Comparison of ENCODE assay signal across 1 cellular context in genomic region chr1:21762022-21762404, GRCh38.
TF ChIP-seq lines count a peak whose summit lies in the region.

No MANE protein-coding gene starts in this region.

TF ChIP-seq in GM12878, 131 proteins besides CTCF, POLR2A, EP300 and RAD21 (continues in another document):
- TF ChIP-seq, protein P1, sequence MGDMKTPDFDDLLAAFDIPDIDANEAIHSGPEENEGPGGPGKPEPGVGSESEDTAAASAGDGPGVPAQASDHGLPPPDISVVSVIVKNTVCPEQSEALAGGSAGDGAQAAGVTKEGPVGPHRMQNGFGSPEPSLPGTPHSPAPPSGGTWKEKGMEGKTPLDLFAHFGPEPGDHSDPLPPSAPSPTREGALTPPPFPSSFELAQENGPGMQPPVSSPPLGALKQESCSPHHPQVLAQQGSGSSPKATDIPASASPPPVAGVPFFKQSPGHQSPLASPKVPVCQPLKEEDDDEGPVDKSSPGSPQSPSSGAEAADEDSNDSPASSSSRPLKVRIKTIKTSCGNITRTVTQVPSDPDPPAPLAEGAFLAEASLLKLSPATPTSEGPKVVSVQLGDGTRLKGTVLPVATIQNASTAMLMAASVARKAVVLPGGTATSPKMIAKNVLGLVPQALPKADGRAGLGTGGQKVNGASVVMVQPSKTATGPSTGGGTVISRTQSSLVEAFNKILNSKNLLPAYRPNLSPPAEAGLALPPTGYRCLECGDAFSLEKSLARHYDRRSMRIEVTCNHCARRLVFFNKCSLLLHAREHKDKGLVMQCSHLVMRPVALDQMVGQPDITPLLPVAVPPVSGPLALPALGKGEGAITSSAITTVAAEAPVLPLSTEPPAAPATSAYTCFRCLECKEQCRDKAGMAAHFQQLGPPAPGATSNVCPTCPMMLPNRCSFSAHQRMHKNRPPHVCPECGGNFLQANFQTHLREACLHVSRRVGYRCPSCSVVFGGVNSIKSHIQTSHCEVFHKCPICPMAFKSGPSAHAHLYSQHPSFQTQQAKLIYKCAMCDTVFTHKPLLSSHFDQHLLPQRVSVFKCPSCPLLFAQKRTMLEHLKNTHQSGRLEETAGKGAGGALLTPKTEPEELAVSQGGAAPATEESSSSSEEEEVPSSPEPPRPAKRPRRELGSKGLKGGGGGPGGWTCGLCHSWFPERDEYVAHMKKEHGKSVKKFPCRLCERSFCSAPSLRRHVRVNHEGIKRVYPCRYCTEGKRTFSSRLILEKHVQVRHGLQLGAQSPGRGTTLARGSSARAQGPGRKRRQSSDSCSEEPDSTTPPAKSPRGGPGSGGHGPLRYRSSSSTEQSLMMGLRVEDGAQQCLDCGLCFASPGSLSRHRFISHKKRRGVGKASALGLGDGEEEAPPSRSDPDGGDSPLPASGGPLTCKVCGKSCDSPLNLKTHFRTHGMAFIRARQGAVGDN (IDR thresholded peaks at IDR 0.05) = 0 out of 2 replicates have a peak, but pooled peaks have one; percentile 5
- TF ChIP-seq MEF2A (IDR thresholded peaks at IDR 0.05; ENCODE audit: insufficient read depth, low read depth, low read length) (0 out of 2 replicates have a peak, but pooled peaks have one; percentile 42), BHLHE40 (IDR thresholded peaks at IDR 0.05; ENCODE audit: borderline replicate concordance in 1 of 2, low read depth in 2 of 2, low read length in 1 of 2) (no peak), LARP7 (IDR thresholded peaks at IDR 0.05) (no peak), SKIL (IDR thresholded peaks at IDR 0.05; ENCODE audit: low read depth, poor library complexity, severe bottlenecking) (peak; percentile 65), POLR2AphosphoS2 (IDR thresholded peaks at IDR 0.05; ENCODE audit: low read depth, low read length) (no peak), TBL1XR1 (IDR thresholded peaks at IDR 0.05; ENCODE audit: low read depth, low read length) (no peak), PAX8 (IDR thresholded peaks at IDR 0.05) (0 out of 2 replicates have a peak, but pooled peaks have one; percentile 31), BCL3 (IDR thresholded peaks at IDR 0.05; ENCODE audit: borderline replicate concordance, insufficient read depth, low read depth, low read length, poor library complexity, severe bottlenecking) (peak; percentile 49), PML (IDR thresholded peaks at IDR 0.05; ENCODE audit: low read length) (peak; percentile 9; the same call in 1 of the 2 replicates), TAF1 (IDR thresholded peaks at IDR 0.05; ENCODE audit: borderline replicate concordance, low read depth, low read length) (0 out of 2 replicates have a peak, but pooled peaks have one; percentile 41), POLR2AphosphoS5 (IDR thresholded peaks at IDR 0.05; ENCODE audit: low read length) (peak; percentile 36; the same call in 1 of the 2 replicates), ASH2L (IDR thresholded peaks at IDR 0.05; ENCODE audit: borderline replicate concordance, low read depth) (no peak), ZNF24 (IDR thresholded peaks at IDR 0.05) (0 out of 2 replicates have a peak, but pooled peaks have one; percentile 28), ZNF592 (IDR thresholded peaks at IDR 0.05) (no peak), NFYA (IDR thresholded peaks at IDR 0.05; ENCODE audit: borderline replicate concordance, low read depth, low read length) (no peak), IKZF2 (IDR thresholded peaks at IDR 0.05) (peak; percentile 79 to 82), KAT2A (conservative IDR thresholded peaks at IDR 0.05; ENCODE audit: control insufficient read depth, low read depth, low read length) (no peak), EED (IDR thresholded peaks at IDR 0.05; ENCODE audit: low read depth) (peak; percentile 78), PAX5 (IDR thresholded peaks at IDR 0.05; ENCODE audit: borderline replicate concordance, low read depth, low read length) (peak; percentile 97), TCF12 (IDR thresholded peaks at IDR 0.05; ENCODE audit: low read depth, low read length) (0 out of 2 replicates have a peak, but pooled peaks have one; percentile 5), ZNF384 (IDR thresholded peaks at IDR 0.05; ENCODE audit: borderline replicate concordance, low read depth, low read length) (peak; percentile 83), CREM (IDR thresholded peaks at IDR 0.05; ENCODE audit: low read depth) (no peak), SMARCA5 (IDR thresholded peaks at IDR 0.05) (peak; percentile 87), ATF3 (IDR thresholded peaks at IDR 0.05; ENCODE audit: borderline replicate concordance, extremely low read depth, low read depth, low read length) (no peak), NFIC (IDR thresholded peaks at IDR 0.05; ENCODE audit: low read depth, low read length) (peak; percentile 48; the same call in 1 of the 2 replicates)
- TF ChIP-seq, protein P2, sequence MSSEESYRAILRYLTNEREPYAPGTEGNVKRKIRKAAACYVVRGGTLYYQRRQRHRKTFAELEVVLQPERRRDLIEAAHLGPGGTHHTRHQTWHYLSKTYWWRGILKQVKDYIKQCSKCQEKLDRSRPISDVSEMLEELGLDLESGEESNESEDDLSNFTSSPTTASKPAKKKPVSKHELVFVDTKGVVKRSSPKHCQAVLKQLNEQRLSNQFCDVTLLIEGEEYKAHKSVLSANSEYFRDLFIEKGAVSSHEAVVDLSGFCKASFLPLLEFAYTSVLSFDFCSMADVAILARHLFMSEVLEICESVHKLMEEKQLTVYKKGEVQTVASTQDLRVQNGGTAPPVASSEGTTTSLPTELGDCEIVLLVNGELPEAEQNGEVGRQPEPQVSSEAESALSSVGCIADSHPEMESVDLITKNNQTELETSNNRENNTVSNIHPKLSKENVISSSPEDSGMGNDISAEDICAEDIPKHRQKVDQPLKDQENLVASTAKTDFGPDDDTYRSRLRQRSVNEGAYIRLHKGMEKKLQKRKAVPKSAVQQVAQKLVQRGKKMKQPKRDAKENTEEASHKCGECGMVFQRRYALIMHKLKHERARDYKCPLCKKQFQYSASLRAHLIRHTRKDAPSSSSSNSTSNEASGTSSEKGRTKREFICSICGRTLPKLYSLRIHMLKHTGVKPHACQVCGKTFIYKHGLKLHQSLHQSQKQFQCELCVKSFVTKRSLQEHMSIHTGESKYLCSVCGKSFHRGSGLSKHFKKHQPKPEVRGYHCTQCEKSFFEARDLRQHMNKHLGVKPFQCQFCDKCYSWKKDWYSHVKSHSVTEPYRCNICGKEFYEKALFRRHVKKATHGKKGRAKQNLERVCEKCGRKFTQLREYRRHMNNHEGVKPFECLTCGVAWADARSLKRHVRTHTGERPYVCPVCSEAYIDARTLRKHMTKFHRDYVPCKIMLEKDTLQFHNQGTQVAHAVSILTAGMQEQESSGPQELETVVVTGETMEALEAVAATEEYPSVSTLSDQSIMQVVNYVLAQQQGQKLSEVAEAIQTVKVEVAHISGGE (CRISPR knock-in tag; IDR thresholded peaks at IDR 0.05) = no peak
- TF ChIP-seq, protein P3, sequence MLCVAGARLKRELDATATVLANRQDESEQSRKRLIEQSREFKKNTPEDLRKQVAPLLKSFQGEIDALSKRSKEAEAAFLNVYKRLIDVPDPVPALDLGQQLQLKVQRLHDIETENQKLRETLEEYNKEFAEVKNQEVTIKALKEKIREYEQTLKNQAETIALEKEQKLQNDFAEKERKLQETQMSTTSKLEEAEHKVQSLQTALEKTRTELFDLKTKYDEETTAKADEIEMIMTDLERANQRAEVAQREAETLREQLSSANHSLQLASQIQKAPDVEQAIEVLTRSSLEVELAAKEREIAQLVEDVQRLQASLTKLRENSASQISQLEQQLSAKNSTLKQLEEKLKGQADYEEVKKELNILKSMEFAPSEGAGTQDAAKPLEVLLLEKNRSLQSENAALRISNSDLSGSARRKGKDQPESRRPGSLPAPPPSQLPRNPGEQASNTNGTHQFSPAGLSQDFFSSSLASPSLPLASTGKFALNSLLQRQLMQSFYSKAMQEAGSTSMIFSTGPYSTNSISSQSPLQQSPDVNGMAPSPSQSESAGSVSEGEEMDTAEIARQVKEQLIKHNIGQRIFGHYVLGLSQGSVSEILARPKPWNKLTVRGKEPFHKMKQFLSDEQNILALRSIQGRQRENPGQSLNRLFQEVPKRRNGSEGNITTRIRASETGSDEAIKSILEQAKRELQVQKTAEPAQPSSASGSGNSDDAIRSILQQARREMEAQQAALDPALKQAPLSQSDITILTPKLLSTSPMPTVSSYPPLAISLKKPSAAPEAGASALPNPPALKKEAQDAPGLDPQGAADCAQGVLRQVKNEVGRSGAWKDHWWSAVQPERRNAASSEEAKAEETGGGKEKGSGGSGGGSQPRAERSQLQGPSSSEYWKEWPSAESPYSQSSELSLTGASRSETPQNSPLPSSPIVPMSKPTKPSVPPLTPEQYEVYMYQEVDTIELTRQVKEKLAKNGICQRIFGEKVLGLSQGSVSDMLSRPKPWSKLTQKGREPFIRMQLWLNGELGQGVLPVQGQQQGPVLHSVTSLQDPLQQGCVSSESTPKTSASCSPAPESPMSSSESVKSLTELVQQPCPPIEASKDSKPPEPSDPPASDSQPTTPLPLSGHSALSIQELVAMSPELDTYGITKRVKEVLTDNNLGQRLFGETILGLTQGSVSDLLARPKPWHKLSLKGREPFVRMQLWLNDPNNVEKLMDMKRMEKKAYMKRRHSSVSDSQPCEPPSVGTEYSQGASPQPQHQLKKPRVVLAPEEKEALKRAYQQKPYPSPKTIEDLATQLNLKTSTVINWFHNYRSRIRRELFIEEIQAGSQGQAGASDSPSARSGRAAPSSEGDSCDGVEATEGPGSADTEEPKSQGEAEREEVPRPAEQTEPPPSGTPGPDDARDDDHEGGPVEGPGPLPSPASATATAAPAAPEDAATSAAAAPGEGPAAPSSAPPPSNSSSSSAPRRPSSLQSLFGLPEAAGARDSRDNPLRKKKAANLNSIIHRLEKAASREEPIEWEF (IDR thresholded peaks at IDR 0.05; ENCODE audit: insufficient replicate concordance, low read depth, low read length) = no peak
- TF ChIP-seq, protein P4, sequence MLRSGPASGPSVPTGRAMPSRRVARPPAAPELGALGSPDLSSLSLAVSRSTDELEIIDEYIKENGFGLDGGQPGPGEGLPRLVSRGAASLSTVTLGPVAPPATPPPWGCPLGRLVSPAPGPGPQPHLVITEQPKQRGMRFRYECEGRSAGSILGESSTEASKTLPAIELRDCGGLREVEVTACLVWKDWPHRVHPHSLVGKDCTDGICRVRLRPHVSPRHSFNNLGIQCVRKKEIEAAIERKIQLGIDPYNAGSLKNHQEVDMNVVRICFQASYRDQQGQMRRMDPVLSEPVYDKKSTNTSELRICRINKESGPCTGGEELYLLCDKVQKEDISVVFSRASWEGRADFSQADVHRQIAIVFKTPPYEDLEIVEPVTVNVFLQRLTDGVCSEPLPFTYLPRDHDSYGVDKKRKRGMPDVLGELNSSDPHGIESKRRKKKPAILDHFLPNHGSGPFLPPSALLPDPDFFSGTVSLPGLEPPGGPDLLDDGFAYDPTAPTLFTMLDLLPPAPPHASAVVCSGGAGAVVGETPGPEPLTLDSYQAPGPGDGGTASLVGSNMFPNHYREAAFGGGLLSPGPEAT (IDR thresholded peaks at IDR 0.05; ENCODE audit: low read depth) = peak; percentile 84; the same call in 1 of the 2 replicates
